In genomic region chrY:24098997-24099396, GRCh38 we compare ENCODE assay signal across 15 cellular contexts. TPM values are rescaled to one million over a fixed set of nuclear protein-coding genes. Genes with fewer than 3 reads are reported as not detected.
"Had no signal": no experiment of that assay in that cellular context is flagged by ENCODE, and none has a peak within 500 bp of the region (broad histone marks: within the 10 kb centered on the region; RNA-seq: fewer than 3 reads in every experiment).

No MANE protein-coding gene starts in this region.

RNA-seq across cellular contexts. Expression of gene CDY1B, which starts 51.2 kb away (rescaled TPM):
- total RNA-seq: activated B cell treated with CpG ODN at 0.5 μM for 24 hours; activated CD4-positive, alpha-beta memory T cell treated with anti-CD3 and anti-CD28 coated beads for 36 hours; activated CD4-positive, alpha-beta memory T cell treated with anti-CD3 and anti-CD28 coated beads, Interleukin-2, amount 10 ng/mL, durations not matched to agents 7 days and 5 days; activated CD4-positive, alpha-beta T cell treated with anti-CD3 and anti-CD28 coated beads for 36 hours; activated CD4-positive, alpha-beta T cell treated with anti-CD3 and anti-CD28 coated beads, Interleukin-2, amount 10 ng/mL, durations not matched to agents 24 days and 14 days; activated CD4-positive, alpha-beta T cell treated with anti-CD3 and anti-CD28 coated beads, Interleukin-2, amount 10 ng/mL, durations not matched to agents 7 days and 5 days; activated CD8-positive, alpha-beta memory T cell treated with anti-CD3 and anti-CD28 coated beads for 36 hours; activated CD8-positive, alpha-beta memory T cell treated with anti-CD3 and anti-CD28 coated beads, Interleukin-2, amount 10 ng/mL, durations not matched to agents 7 days and 5 days; activated CD8-positive, alpha-beta T cell treated with anti-CD3 and anti-CD28 coated beads for 36 hours; activated CD8-positive, alpha-beta T cell treated with anti-CD3 and anti-CD28 coated beads, Interleukin-2, amount 10 ng/mL, durations not matched to agents 7 days and 5 days; T-cell; T-helper 1 cell treated with Interleukin-12 subunit alpha and Interleukin-12 subunit beta and Interleukin-4 antibody, amounts not matched to agents 30 ng/mL and 1 ng/mL, for 36 hours; T-helper 17 cell; T-helper 2 cell treated with Interferon-gamma antibody and Interleukin-4, amounts not matched to agents 100 ng/mL and 5 ng/mL, for 36 hours; WTC11 had no signal
